23 cellular contexts compared by ENCODE assay signal in genomic region chr22:46687045-46687444, GRCh38. TPM values are rescaled to one million over a fixed set of nuclear protein-coding genes. Genes with fewer than 3 reads are reported as not detected.
A peak's percentile ranks its signal among the peaks of the same experiment; 100 is the strongest.
DNase-seq lines count a peak whose midpoint lies in the region; ATAC-seq and TF ChIP-seq lines count a peak whose summit lies in the region.
"Had no signal": no experiment of that assay in that cellular context is flagged by ENCODE, and none has a peak within 500 bp of the region (broad histone marks: within the 10 kb centered on the region; RNA-seq: fewer than 3 reads in every experiment).

No MANE protein-coding gene starts in this region.

- peaks cover 0 to 84% (median 62%) of the 10 kb centered on the region in 9 donors for H3K36me3 ChIP-seq in heart left ventricle
- H3K36me3 ChIP-seq in naive thymus-derived CD4-positive, alpha-beta T cell (ENCODE audit: control insufficient read depth in 2 of 3, insufficient read depth in 3 of 3, low read length in 3 of 3): peaks cover 10 to 55% (median 13%) of the 10 kb centered on the region in 3 experiments
- peaks cover 0 to 11% of the 10 kb centered on the region in 2 donors for H3K36me3 ChIP-seq in aorta (ENCODE audit: control insufficient read depth in 1 of 2, insufficient read depth in 2 of 2, low read length in 1 of 2)

- peak in 1 of 4 donors; percentile 0 for ATAC-seq in heart left ventricle
- no peak for ATAC-seq in naive thymus-derived CD4-positive, alpha-beta T cell
- peak; percentile 23 for ATAC-seq in aorta (ENCODE audit: low FRiP score)
- ATAC-seq in HG03135 (IDR thresholded peaks at IDR 0.05; ENCODE audit: unreplicated experiment): no peak
- ATAC-seq: A549, HCT116, PC-3 had no signal

- intact Hi-C loops in heart left ventricle (cut with DNase I) (loop anchor here in 8 of 10 donors (2.0 to 5.0 kb wide), 6 partner anchors 35 to 125 kb away; partner anchors contain the start of gene CERK (in 2 of the 8)), aorta (cut with DNase I) (no loop called here)
- intact Hi-C loops in naive thymus-derived CD4-positive, alpha-beta T cell (cut with micrococcal nuclease): loop anchor here in 1 of 2 donors (5.0 kb wide), 1 partner anchor 125 kb away; no protein-coding TSS in a partner anchor

- H3K27me3 ChIP-seq in HL-60 (ENCODE audit: insufficient read depth, poor library complexity, severe bottlenecking) (no peaks in the 10 kb centered on the region), heart left ventricle (no peaks in the 10 kb centered on the region), aorta (ENCODE audit: control insufficient read depth in 1 of 2, insufficient read depth in 2 of 2, low read length in 1 of 2) (no peaks in the 10 kb centered on the region)
- H3K27me3 ChIP-seq in naive thymus-derived CD4-positive, alpha-beta T cell (ENCODE audit: control insufficient read depth in 2 of 2, insufficient read depth in 2 of 2, low read length in 2 of 2): no peaks in the 10 kb centered on the region

- H3K4me1 ChIP-seq in heart left ventricle: peaks cover 11 to 67% (median 54%) of the 10 kb centered on the region in 12 donors
- H3K4me1 ChIP-seq in naive thymus-derived CD4-positive, alpha-beta T cell (ENCODE audit: control insufficient read depth in 2 of 2, insufficient read depth in 2 of 2, low read length in 2 of 2): peaks cover 0 to 21% of the 10 kb centered on the region in 2 donors
- no peaks in the 10 kb centered on the region for H3K4me1 ChIP-seq in aorta (ENCODE audit: control insufficient read depth in 1 of 2, insufficient read depth in 2 of 2, low read length in 2 of 2)
- H3K4me1 ChIP-seq: A549 had no signal

- H3K9me3 Mint-ChIP-seq in naive thymus-derived CD4-positive, alpha-beta T cell: no peaks in the 10 kb centered on the region
- H3K9me3 Mint-ChIP-seq: CD8-positive, alpha-beta memory T cell had no signal

- no peaks in the 10 kb centered on the region for H3K9me3 ChIP-seq in heart left ventricle
- no peaks in the 10 kb centered on the region for H3K9me3 ChIP-seq in naive thymus-derived CD4-positive, alpha-beta T cell (ENCODE audit: control insufficient read depth in 2 of 3, low read length in 3 of 3)
- no peaks in the 10 kb centered on the region for H3K9me3 ChIP-seq in aorta (ENCODE audit: control insufficient read depth, low read length)
- H3K9me3 ChIP-seq: A549 had no signal

- TF ChIP-seq CTCF in HL-60 (IDR thresholded peaks at IDR 0.05; ENCODE audit: insufficient read depth, low read length) (no peak), heart left ventricle (IDR thresholded peaks at IDR 0.05) (no peak)

- H3K4me1 Mint-ChIP-seq in naive thymus-derived CD4-positive, alpha-beta T cell: peaks cover 15 to 30% (median 25%) of the 10 kb centered on the region in 7 donors

- peak overlapping the region in 5 of 9 donors; percentile 34 to 91 (median 55) for H3K27ac Mint-ChIP-seq in naive thymus-derived CD4-positive, alpha-beta T cell

- H3K4me3 ChIP-seq in HL-60 (replicated peaks; ENCODE audit: insufficient read depth, low read length): no peak overlapping the region
- no peak overlapping the region for H3K4me3 ChIP-seq in heart left ventricle
- no peak overlapping the region for H3K4me3 ChIP-seq in naive thymus-derived CD4-positive, alpha-beta T cell (ENCODE audit: low read length)
- H3K4me3 ChIP-seq in aorta (ENCODE audit: low read length in 2 of 2): no peak overlapping the region
- H3K4me3 ChIP-seq: A549 had no signal

- CTCF ChIA-PET in naive thymus-derived CD4-positive, alpha-beta T cell (lab: Charles Lee): no interaction called here

- TF ChIP-seq POLR2A in heart left ventricle (IDR thresholded peaks at IDR 0.05): no peak

- H3K27ac ChIP-seq in HL-60 (replicated peaks) (peak overlapping the region; percentile 93), heart left ventricle (peak overlapping the region in 11 of 12 donors; percentile 11 to 93 (median 84)), aorta (ENCODE audit: low read depth in 1 of 2, low read length in 2 of 2) (no peak overlapping the region)
- no peak overlapping the region for H3K27ac ChIP-seq in naive thymus-derived CD4-positive, alpha-beta T cell (ENCODE audit: low read depth, low read length)
- H3K27ac ChIP-seq: A549 had no signal

- WGBS in heart left ventricle, 4 donors: 61 to 86% (median 67%) methylated on average over 10 to 15 of the region's 15 CpGs
- WGBS in aorta, 2 donors: 89 to 93% methylated on average over 15 of the region's 15 CpGs

- DNase-seq in HL-60 (ENCODE audit: low read depth in 1 of 2, low spot score in 1 of 2) (no peak), heart left ventricle (peak in 1 of 5 donors; percentile 50), aorta (no peak), MV-4-11 (lab: John Stamatoyannopoulos, UW) (no peak), NCI-H1694 (lab: John Stamatoyannopoulos, UW) (no peak)
- no peak for DNase-seq in naive thymus-derived CD4-positive, alpha-beta T cell
- DNase-seq: AML-193; CD8-positive, alpha-beta memory T cell; DMS79 treated with DMSO at 0.1 percent for 48 hours; GF-D8; Karpas-422; NCI-H1105; NCI-H1436 treated with DMSO at 0.1 percent for 48 hours; NCI-H1930; NCI-H2107; NCI-H524; NCI-H774; NK-92 treated with Interleukin-12 subunit alpha and Interleukin-12 subunit beta, amount 100 ng/mL, for 24 hours; PC-3; SHP77 had no signal

- H3K27me3 Mint-ChIP-seq in naive thymus-derived CD4-positive, alpha-beta T cell: no peaks in the 10 kb centered on the region
- H3K27me3 Mint-ChIP-seq: CD8-positive, alpha-beta memory T cell had no signal

- H3K36me3 Mint-ChIP-seq in naive thymus-derived CD4-positive, alpha-beta T cell: peaks cover 7 to 29% (median 10%) of the 10 kb centered on the region in 5 donors

- H3K4me3 Mint-ChIP-seq in naive thymus-derived CD4-positive, alpha-beta T cell: no peak overlapping the region
- H3K4me3 Mint-ChIP-seq: CD8-positive, alpha-beta memory T cell had no signal

- POLR2A ChIA-PET in naive thymus-derived CD4-positive, alpha-beta T cell (lab: Charles Lee): no interaction called here

RNA-seq across cellular contexts. Expression of gene CERK, which starts 51.0 kb away (rescaled TPM):
- total RNA-seq in heart left ventricle (100 to 1,000 TPM in 1 of 9 donors, 10 to 100 TPM in 8; 52.6 to 125 (median 72.3) TPM), aorta (10 to 100 TPM; 33.8 to 38.1 TPM)
- polyA plus RNA-seq in heart left ventricle (100 to 1,000 TPM in 1 of 2 donors, 10 to 100 TPM in 1; 17.8 to 114 TPM), aorta (10 to 100 TPM; 20.6 to 41.6 TPM)
- 100 to 1,000 TPM in 2 of 5 experiments, 10 to 100 TPM in 3; 55.8 to 138 (median 72.4) TPM for total RNA-seq in naive thymus-derived CD4-positive, alpha-beta T cell
- polyA plus RNA-seq in naive thymus-derived CD4-positive, alpha-beta T cell: 10 to 100 TPM; 40.4 to 66.7 TPM

Comparison
In these comparisons a context has a peak if more than half of its experiments do, and no peak if none do; other contexts are left out.
1. H3K27ac ChIP-seq: peak in HL-60 (single experiment) and heart left ventricle (11 of 12); none in naive thymus-derived CD4-positive, alpha-beta T cell (single experiment) and aorta (0 of 2).
2. intact Hi-C loops: an anchor here in heart left ventricle (2.0 to 5.0 kb wide); none called in aorta.